ENCODE assay signal across 10 cellular contexts in the genomic region with DNA sequence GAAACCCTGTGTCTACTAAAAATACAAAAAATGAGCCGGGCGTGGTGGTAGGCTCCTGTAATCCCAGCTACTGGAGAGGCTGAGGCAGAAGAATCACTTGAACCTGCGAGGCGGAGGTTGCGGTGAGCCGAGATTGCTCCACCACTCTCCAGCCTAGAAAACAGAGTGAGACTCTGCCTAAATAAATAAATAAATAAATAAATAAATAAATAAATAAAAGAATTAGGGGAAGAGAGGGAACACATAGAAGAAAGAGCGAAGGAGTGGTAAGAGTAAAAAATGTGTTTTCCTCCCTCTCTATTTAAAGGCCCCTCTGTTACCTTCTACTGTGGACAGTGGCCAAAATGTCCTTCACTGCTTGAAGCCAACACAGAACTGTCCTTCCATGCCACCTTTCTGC.
"Had no signal": no experiment of that assay in that cellular context is flagged by ENCODE, and none has a peak within 500 bp of the region (broad histone marks: within the 10 kb centered on the region; RNA-seq: fewer than 3 reads in every experiment).

No MANE protein-coding gene starts in this region.

- H3K4me2 ChIP-seq: GM23338 had no signal

- FAIRE-seq: H1, H54, HTR-8/SVneo, K562 had no signal

- H3K4me3 ChIP-seq: GM23338, K562 had no signal

- DNase-seq: H9, HCEC 1CT, HFFc6, IMR-90, KG1 had no signal

- ATAC-seq: GM23338, K562 had no signal
